1 cellular context compared by ENCODE assay signal in the genomic region with DNA sequence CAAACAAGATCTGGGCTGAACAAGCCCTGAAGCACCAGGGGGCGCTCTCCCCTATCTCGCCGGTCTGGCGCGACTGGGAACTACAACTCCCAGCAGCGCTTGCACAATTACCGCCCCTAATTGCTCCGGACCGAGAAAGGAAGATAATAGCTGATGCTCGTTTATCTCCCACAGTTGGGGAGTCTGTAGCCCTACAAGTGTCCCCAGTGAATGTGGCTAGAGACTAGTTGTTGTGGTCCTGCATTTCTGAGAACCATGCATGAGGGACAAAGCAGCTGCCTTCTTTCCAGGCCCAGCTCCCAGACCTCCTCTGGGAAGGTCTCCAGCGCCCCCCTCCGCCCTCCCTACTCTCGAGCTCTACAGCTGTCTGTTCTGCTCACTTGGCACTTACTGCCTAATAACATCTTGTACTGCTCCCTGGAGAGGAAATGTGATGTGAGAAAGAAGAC.
A peak's percentile ranks its signal among the peaks of the same experiment; 100 is the strongest.
TF ChIP-seq lines count a peak whose summit lies in the region.

No MANE protein-coding gene starts in this region.

TF ChIP-seq in HepG2, 621 proteins besides CTCF, POLR2A, EP300 and RAD21 (continued from another document and continues in another):
- TF ChIP-seq KIAA2018 (CRISPR knock-in tag; IDR thresholded peaks at IDR 0.05; ENCODE audit: borderline replicate concordance) (no peak), ZNF788 (CRISPR knock-in tag; IDR thresholded peaks at IDR 0.05; ENCODE audit: borderline replicate concordance) (peak; percentile 54; the same call in 1 of the 2 replicates), MXI1 (IDR thresholded peaks at IDR 0.05; ENCODE audit: borderline replicate concordance, low read depth, low read length) (no peak), RXRA (CRISPR knock-in tag; IDR thresholded peaks at IDR 0.05) (peak; percentile 17; the same call in 1 of the 2 replicates), ZNF644 (CRISPR knock-in tag; IDR thresholded peaks at IDR 0.05; ENCODE audit: low read depth) (no peak), FIP1L1 (IDR thresholded peaks at IDR 0.05; ENCODE audit: borderline replicate concordance, insufficient read depth, low read depth, low read length) (no peak), ATF7-NPFF (CRISPR knock-in tag; IDR thresholded peaks at IDR 0.05; ENCODE audit: low read depth) (0 out of 2 replicates have a peak, but pooled peaks have one; percentile 15), FOXK2 (IDR thresholded peaks at IDR 0.05) (no peak), ZNF574 (CRISPR knock-in tag; IDR thresholded peaks at IDR 0.05) (peak; percentile 82), ZNF382 (CRISPR knock-in tag; IDR thresholded peaks at IDR 0.05; ENCODE audit: borderline replicate concordance) (no peak), ZNF746 (CRISPR knock-in tag; IDR thresholded peaks at IDR 0.05) (peak; percentile 35; the same call in 1 of the 2 replicates), HMGA1 (CRISPR knock-in tag; conservative IDR thresholded peaks at IDR 0.05) (no peak), ZNF343 (CRISPR knock-in tag; IDR thresholded peaks at IDR 0.05) (no peak), GATAD2A (CRISPR knock-in tag; IDR thresholded peaks at IDR 0.05) (peak; percentile 12; the same call in 1 of the 2 replicates), ZFP36L2 (CRISPR knock-in tag; IDR thresholded peaks at IDR 0.05) (no peak), STAG1 (CRISPR knock-in tag; IDR thresholded peaks at IDR 0.05) (peak; percentile 61), NFIB (CRISPR knock-in tag; IDR thresholded peaks at IDR 0.05; ENCODE audit: borderline replicate concordance) (no peak), FOXO1 (CRISPR knock-in tag; IDR thresholded peaks at IDR 0.05) (no peak), AGO1 (IDR thresholded peaks at IDR 0.05; ENCODE audit: low read depth, low read length, poor library complexity, severe bottlenecking) (no peak), ERF (CRISPR knock-in tag; IDR thresholded peaks at IDR 0.05) (peak; percentile 51; the same call in 1 of the 2 replicates), SP1 (IDR thresholded peaks at IDR 0.05) (no peak), SP1 (CRISPR knock-in tag; IDR thresholded peaks at IDR 0.05) (peak; percentile 67), ZNF326 (CRISPR knock-in tag; IDR thresholded peaks at IDR 0.05; ENCODE audit: borderline replicate concordance) (no peak), GABPA (IDR thresholded peaks at IDR 0.05; ENCODE audit: low read depth, low read length) (no peak), GABPA (CRISPR knock-in tag; IDR thresholded peaks at IDR 0.05; ENCODE audit: low read depth) (peak; percentile 51; the same call in 1 of the 2 replicates), KDM1A (CRISPR knock-in tag; IDR thresholded peaks at IDR 0.05) (no peak)
- TF ChIP-seq, protein P1, sequence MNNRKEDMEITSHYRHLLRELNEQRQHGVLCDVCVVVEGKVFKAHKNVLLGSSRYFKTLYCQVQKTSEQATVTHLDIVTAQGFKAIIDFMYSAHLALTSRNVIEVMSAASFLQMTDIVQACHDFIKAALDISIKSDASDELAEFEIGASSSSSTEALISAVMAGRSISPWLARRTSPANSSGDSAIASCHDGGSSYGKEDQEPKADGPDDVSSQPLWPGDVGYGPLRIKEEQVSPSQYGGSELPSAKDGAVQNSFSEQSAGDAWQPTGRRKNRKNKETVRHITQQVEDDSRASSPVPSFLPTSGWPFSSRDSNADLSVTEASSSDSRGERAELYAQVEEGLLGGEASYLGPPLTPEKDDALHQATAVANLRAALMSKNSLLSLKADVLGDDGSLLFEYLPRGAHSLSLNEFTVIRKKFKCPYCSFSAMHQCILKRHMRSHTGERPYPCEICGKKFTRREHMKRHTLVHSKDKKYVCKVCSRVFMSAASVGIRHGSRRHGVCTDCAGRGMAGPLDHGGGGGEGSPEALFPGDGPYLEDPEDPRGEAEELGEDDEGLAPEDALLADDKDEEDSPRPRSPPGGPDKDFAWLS (CRISPR knock-in tag; IDR thresholded peaks at IDR 0.05; ENCODE audit: borderline replicate concordance), result no peak
- TF ChIP-seq, protein P2, sequence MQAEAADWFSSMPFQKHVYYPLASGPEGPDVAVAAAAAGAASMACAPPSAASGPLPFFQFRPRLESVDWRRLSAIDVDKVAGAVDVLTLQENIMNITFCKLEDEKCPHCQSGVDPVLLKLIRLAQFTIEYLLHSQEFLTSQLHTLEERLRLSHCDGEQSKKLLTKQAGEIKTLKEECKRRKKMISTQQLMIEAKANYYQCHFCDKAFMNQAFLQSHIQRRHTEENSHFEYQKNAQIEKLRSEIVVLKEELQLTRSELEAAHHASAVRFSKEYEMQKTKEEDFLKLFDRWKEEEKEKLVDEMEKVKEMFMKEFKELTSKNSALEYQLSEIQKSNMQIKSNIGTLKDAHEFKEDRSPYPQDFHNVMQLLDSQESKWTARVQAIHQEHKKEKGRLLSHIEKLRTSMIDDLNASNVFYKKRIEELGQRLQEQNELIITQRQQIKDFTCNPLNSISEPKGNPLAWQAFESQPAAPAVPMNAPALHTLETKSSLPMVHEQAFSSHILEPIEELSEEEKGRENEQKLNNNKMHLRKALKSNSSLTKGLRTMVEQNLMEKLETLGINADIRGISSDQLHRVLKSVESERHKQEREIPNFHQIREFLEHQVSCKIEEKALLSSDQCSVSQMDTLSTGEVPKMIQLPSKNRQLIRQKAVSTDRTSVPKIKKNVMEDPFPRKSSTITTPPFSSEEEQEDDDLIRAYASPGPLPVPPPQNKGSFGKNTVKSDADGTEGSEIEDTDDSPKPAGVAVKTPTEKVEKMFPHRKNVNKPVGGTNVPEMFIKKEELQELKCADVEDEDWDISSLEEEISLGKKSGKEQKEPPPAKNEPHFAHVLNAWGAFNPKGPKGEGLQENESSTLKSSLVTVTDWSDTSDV (CRISPR knock-in tag; IDR thresholded peaks at IDR 0.05), result no peak
- TF ChIP-seq, protein P3, sequence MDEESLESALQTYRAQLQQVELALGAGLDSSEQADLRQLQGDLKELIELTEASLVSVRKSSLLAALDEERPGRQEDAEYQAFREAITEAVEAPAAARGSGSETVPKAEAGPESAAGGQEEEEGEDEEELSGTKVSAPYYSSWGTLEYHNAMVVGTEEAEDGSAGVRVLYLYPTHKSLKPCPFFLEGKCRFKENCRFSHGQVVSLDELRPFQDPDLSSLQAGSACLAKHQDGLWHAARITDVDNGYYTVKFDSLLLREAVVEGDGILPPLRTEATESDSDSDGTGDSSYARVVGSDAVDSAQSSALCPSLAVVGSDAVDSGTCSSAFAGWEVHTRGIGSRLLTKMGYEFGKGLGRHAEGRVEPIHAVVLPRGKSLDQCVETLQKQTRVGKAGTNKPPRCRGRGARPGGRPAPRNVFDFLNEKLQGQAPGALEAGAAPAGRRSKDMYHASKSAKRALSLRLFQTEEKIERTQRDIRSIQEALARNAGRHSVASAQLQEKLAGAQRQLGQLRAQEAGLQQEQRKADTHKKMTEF (CRISPR knock-in tag; IDR thresholded peaks at IDR 0.05), result no peak
- TF ChIP-seq, protein P4, sequence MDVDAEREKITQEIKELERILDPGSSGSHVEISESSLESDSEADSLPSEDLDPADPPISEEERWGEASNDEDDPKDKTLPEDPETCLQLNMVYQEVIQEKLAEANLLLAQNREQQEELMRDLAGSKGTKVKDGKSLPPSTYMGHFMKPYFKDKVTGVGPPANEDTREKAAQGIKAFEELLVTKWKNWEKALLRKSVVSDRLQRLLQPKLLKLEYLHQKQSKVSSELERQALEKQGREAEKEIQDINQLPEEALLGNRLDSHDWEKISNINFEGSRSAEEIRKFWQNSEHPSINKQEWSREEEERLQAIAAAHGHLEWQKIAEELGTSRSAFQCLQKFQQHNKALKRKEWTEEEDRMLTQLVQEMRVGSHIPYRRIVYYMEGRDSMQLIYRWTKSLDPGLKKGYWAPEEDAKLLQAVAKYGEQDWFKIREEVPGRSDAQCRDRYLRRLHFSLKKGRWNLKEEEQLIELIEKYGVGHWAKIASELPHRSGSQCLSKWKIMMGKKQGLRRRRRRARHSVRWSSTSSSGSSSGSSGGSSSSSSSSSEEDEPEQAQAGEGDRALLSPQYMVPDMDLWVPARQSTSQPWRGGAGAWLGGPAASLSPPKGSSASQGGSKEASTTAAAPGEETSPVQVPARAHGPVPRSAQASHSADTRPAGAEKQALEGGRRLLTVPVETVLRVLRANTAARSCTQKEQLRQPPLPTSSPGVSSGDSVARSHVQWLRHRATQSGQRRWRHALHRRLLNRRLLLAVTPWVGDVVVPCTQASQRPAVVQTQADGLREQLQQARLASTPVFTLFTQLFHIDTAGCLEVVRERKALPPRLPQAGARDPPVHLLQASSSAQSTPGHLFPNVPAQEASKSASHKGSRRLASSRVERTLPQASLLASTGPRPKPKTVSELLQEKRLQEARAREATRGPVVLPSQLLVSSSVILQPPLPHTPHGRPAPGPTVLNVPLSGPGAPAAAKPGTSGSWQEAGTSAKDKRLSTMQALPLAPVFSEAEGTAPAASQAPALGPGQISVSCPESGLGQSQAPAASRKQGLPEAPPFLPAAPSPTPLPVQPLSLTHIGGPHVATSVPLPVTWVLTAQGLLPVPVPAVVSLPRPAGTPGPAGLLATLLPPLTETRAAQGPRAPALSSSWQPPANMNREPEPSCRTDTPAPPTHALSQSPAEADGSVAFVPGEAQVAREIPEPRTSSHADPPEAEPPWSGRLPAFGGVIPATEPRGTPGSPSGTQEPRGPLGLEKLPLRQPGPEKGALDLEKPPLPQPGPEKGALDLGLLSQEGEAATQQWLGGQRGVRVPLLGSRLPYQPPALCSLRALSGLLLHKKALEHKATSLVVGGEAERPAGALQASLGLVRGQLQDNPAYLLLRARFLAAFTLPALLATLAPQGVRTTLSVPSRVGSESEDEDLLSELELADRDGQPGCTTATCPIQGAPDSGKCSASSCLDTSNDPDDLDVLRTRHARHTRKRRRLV (CRISPR knock-in tag; IDR thresholded peaks at IDR 0.05), result peak; percentile 52; the same call in 1 of the 2 replicates
- TF ChIP-seq, protein P5, sequence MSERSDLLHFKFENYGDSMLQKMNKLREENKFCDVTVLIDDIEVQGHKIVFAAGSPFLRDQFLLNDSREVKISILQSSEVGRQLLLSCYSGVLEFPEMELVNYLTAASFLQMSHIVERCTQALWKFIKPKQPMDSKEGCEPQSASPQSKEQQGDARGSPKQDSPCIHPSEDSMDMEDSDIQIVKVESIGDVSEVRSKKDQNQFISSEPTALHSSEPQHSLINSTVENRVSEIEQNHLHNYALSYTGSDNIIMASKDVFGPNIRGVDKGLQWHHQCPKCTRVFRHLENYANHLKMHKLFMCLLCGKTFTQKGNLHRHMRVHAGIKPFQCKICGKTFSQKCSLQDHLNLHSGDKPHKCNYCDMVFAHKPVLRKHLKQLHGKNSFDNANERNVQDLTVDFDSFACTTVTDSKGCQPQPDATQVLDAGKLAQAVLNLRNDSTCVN (CRISPR knock-in tag; IDR thresholded peaks at IDR 0.05; ENCODE audit: borderline replicate concordance), result no peak
